In genomic region chr11:19552100-19552499, GRCh38 we compare ENCODE assay signal across 24 cellular contexts.
DNase-seq lines count a peak whose midpoint lies in the region; ATAC-seq and TF ChIP-seq lines count a peak whose summit lies in the region.
"Had no signal": no experiment of that assay in that cellular context is flagged by ENCODE, and none has a peak within 500 bp of the region (broad histone marks: within the 10 kb centered on the region; RNA-seq: fewer than 3 reads in every experiment).

No MANE protein-coding gene starts in this region.

- H3K4me3 Mint-ChIP-seq in neural progenitor cell: peak overlapping the region; percentile 74
- H3K4me3 Mint-ChIP-seq: activated CD8-positive, alpha-beta T cell treated with anti-CD3 and anti-CD28 coated beads, Interleukin-2, amount 10 ng/mL, durations not matched to agents 7 days and 5 days; activated naive CD4-positive, alpha-beta T cell treated with anti-CD3 and anti-CD28 coated beads, Interleukin-2, amount 50 U/mL, for 24 hours; mesothelial cell of epicardium had no signal

- no peaks in the 10 kb centered on the region for H3K9me3 ChIP-seq in neural progenitor cell (ENCODE audit: low read depth)
- no peaks in the 10 kb centered on the region for H3K9me3 ChIP-seq in ascending aorta
- H3K9me3 ChIP-seq: heart left ventricle, suprapubic skin had no signal

- peaks cover 3% of the 10 kb centered on the region for H3F3A ChIP-seq in neural progenitor cell (ENCODE audit: low read depth)

- no peak overlapping the region for H2AFZ ChIP-seq in neural progenitor cell (replicated peaks)
- H2AFZ ChIP-seq: GM23248, PC-9 had no signal

- H3K4me2 ChIP-seq in neural progenitor cell: peak overlapping the region; percentile 46
- H3K4me2 ChIP-seq: PC-9 had no signal

- peak overlapping the region in 30 of 59 donors; percentile 7 to 75 (median 34) for H3K27ac ChIP-seq in dorsolateral prefrontal cortex
- H3K27ac ChIP-seq in neural progenitor cell: no peak overlapping the region
- H3K27ac ChIP-seq in ascending aorta: no peak overlapping the region
- H3K27ac ChIP-seq: GM23248, heart left ventricle, PC-9, suprapubic skin had no signal

- H3K27me3 Mint-ChIP-seq in neural progenitor cell (ENCODE audit: insufficient read depth, low read depth): peaks cover 20% of the 10 kb centered on the region

- H3K9ac ChIP-seq in neural progenitor cell: no peak overlapping the region
- H3K9ac ChIP-seq: GM23248 had no signal

- no peaks in the 10 kb centered on the region for H3K79me2 ChIP-seq in neural progenitor cell (ENCODE audit: low read depth)

- peaks cover 63% of the 10 kb centered on the region for H3K4me1 Mint-ChIP-seq in neural progenitor cell
- H3K4me1 Mint-ChIP-seq: activated naive CD4-positive, alpha-beta T cell treated with anti-CD3 and anti-CD28 coated beads, Interleukin-2, amount 50 U/mL, for 24 hours had no signal

- H3K36me3 ChIP-seq in neural progenitor cell (no peaks in the 10 kb centered on the region), ascending aorta (no peaks in the 10 kb centered on the region)
- H3K36me3 ChIP-seq: heart left ventricle, suprapubic skin had no signal

- DNase-seq in Ammon's horn (ENCODE audit: low spot score): peak; percentile 63
- DNase-seq in NCI-H2171 treated with DMSO at 0.1 percent for 48 hours (lab: John Stamatoyannopoulos, UW): peak; percentile 79
- peak in 4 of 10 donors; percentile 52 to 61 (median 60) for DNase-seq in dorsolateral prefrontal cortex
- no peak for DNase-seq in neural progenitor cell (ENCODE audit: low spot score)
- no peak for DNase-seq in foreskin melanocyte
- no peak for DNase-seq in ascending aorta (ENCODE audit: low spot score in 2 of 2)
- no peak for DNase-seq in activated gamma-delta T cell (lab: John Stamatoyannopoulos, UW)
- DNase-seq: activated CD8-positive, alpha-beta T cell treated with anti-CD3 and anti-CD28 coated beads, Interleukin-2, amount 10 ng/mL, durations not matched to agents 7 days and 5 days; amniotic stem cell; DND-41; effector memory CD4-positive, alpha-beta T cell; GF-D8; GM23248; heart left ventricle; IMR-90; NCI-H510A; occipital lobe; stimulated activated naive CD4-positive, alpha-beta T cell had no signal

- H3K27me3 ChIP-seq in dorsolateral prefrontal cortex (peaks cover 0 to 9% (median 0%) of the 10 kb centered on the region in 45 donors), neural progenitor cell (no peaks in the 10 kb centered on the region), ascending aorta (no peaks in the 10 kb centered on the region)
- H3K27me3 ChIP-seq: suprapubic skin had no signal

- TF ChIP-seq CTCF in dorsolateral prefrontal cortex (IDR thresholded peaks at IDR 0.05 in 54 of 56, conservative IDR thresholded peaks at IDR 0.05 in 2 of 56; ENCODE audit: low read depth in 1 of 56, partially characterized antibody in 56 of 56) (no peak), neural progenitor cell (IDR thresholded peaks at IDR 0.05) (no peak), ascending aorta (IDR thresholded peaks at IDR 0.05) (no peak)

- H3K36me3 Mint-ChIP-seq in neural progenitor cell: no peaks in the 10 kb centered on the region
- H3K36me3 Mint-ChIP-seq: activated naive CD4-positive, alpha-beta T cell treated with anti-CD3 and anti-CD28 coated beads, Interleukin-2, amount 50 U/mL, for 24 hours; mesothelial cell of epicardium had no signal

- ATAC-seq in HG03095 (IDR thresholded peaks at IDR 0.05; ENCODE audit: unreplicated experiment): no peak
- ATAC-seq: activated CD8-positive, alpha-beta T cell treated with anti-CD3 and anti-CD28 coated beads, Interleukin-2, amount 10 ng/mL, durations not matched to agents 7 days and 5 days; heart left ventricle had no signal

- intact Hi-C loops in dorsolateral prefrontal cortex (cut with DNase I): loop anchor here (2.0 to 10.0 kb wide), 5 partner anchors 75 to 481 kb away; no protein-coding TSS in a partner anchor
- intact Hi-C loops in ascending aorta (cut with DNase I): loop anchor here (2.0 to 10.0 kb wide), 2 partner anchors 481 to 813 kb away; partner anchors contain the start of gene HTATIP2

- no peaks in the 10 kb centered on the region for H4K20me1 ChIP-seq in neural progenitor cell (ENCODE audit: low read depth)

- H3K4me1 ChIP-seq in neural progenitor cell (peaks cover 22% of the 10 kb centered on the region), ascending aorta (no peaks in the 10 kb centered on the region)
- H3K4me1 ChIP-seq: suprapubic skin had no signal

- H3K4me3 ChIP-seq in dorsolateral prefrontal cortex (peak overlapping the region in 3 of 59 donors; percentile 1 to 17 (median 2)), neural progenitor cell (no peak overlapping the region), ascending aorta (no peak overlapping the region)
- H3K4me3 ChIP-seq: GM23248, heart left ventricle, PC-9, suprapubic skin had no signal

- no peaks in the 10 kb centered on the region for H3K9me3 Mint-ChIP-seq in neural progenitor cell
- H3K9me3 Mint-ChIP-seq: activated naive CD4-positive, alpha-beta T cell treated with anti-CD3 and anti-CD28 coated beads, Interleukin-2, amount 50 U/mL, for 24 hours; activated T-helper 2 cell treated with anti-CD3 and anti-CD28 coated beads, Interferon-gamma antibody, Interleukin-2, Interleukin-4, amounts not matched to agents 10 μg/mL and 5 μg/mL and 100 μg/mL, durations not matched to agents 14 hours and 24 hours and 36 hours; mesothelial cell of epicardium had no signal

- H3K27ac Mint-ChIP-seq in neural progenitor cell: peak overlapping the region; percentile 99
- H3K27ac Mint-ChIP-seq: activated CD8-positive, alpha-beta T cell treated with anti-CD3 and anti-CD28 coated beads, Interleukin-2, amount 10 ng/mL, durations not matched to agents 7 days and 5 days; activated naive CD4-positive, alpha-beta T cell treated with anti-CD3 and anti-CD28 coated beads, Interleukin-2, amount 50 U/mL, for 24 hours; activated T-helper 2 cell treated with anti-CD3 and anti-CD28 coated beads, Interferon-gamma antibody, Interleukin-2, Interleukin-4, amounts not matched to agents 10 μg/mL and 5 μg/mL and 100 μg/mL, durations not matched to agents 14 hours and 24 hours and 36 hours had no signal

Comparison
In these comparisons a context has a peak if more than half of its experiments do, and no peak if none do; other contexts are left out.
1. DNase-seq: peak in Ammon's horn (single experiment) and NCI-H2171 treated with DMSO at 0.1 percent for 48 hours (single experiment); none in neural progenitor cell (single experiment), foreskin melanocyte (single experiment), ascending aorta (0 of 2) and activated gamma-delta T cell (single experiment).
2. H3K27ac ChIP-seq: peak in dorsolateral prefrontal cortex (30 of 59); none in neural progenitor cell (single experiment) and ascending aorta (0 of 2).